Comparison of ENCODE assay signal across 1 cellular context in the genomic region with DNA sequence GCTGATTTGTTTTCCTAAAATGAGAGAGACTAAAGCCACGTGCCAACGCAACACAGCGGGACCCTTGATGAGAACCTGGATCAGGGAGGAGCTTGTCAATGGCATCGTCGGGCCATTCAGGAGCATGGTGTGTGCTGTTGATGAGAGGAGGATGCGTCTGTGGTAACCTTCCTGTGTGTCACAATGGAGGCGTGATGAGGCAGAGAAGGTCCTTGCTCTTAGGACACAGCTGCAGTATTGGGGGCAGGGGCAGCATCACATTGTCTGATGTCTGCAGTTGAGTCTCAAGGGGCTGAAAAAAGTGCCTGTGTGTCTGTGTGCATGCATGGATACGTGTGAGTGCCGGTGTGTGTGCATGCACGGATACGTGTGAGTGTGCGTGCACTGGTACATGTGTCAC.
TF ChIP-seq lines count a peak whose summit lies in the region.

No MANE protein-coding gene starts in this region.

TF ChIP-seq in WTC11, 78 proteins besides CTCF, POLR2A, EP300 and RAD21 (continued from another document):
- TF ChIP-seq, protein P1, sequence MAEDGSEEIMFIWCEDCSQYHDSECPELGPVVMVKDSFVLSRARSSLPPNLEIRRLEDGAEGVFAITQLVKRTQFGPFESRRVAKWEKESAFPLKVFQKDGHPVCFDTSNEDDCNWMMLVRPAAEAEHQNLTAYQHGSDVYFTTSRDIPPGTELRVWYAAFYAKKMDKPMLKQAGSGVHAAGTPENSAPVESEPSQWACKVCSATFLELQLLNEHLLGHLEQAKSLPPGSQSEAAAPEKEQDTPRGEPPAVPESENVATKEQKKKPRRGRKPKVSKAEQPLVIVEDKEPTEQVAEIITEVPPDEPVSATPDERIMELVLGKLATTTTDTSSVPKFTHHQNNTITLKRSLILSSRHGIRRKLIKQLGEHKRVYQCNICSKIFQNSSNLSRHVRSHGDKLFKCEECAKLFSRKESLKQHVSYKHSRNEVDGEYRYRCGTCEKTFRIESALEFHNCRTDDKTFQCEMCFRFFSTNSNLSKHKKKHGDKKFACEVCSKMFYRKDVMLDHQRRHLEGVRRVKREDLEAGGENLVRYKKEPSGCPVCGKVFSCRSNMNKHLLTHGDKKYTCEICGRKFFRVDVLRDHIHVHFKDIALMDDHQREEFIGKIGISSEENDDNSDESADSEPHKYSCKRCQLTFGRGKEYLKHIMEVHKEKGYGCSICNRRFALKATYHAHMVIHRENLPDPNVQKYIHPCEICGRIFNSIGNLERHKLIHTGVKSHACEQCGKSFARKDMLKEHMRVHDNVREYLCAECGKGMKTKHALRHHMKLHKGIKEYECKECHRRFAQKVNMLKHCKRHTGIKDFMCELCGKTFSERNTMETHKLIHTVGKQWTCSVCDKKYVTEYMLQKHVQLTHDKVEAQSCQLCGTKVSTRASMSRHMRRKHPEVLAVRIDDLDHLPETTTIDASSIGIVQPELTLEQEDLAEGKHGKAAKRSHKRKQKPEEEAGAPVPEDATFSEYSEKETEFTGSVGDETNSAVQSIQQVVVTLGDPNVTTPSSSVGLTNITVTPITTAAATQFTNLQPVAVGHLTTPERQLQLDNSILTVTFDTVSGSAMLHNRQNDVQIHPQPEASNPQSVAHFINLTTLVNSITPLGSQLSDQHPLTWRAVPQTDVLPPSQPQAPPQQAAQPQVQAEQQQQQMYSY (CRISPR knock-in tag; IDR thresholded peaks at IDR 0.05), result no peak
- TF ChIP-seq, protein P2, sequence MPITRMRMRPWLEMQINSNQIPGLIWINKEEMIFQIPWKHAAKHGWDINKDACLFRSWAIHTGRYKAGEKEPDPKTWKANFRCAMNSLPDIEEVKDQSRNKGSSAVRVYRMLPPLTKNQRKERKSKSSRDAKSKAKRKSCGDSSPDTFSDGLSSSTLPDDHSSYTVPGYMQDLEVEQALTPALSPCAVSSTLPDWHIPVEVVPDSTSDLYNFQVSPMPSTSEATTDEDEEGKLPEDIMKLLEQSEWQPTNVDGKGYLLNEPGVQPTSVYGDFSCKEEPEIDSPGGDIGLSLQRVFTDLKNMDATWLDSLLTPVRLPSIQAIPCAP (CRISPR knock-in tag; IDR thresholded peaks at IDR 0.05), result no peak
- no peak for TF ChIP-seq HMGA2 (CRISPR knock-in tag; IDR thresholded peaks at IDR 0.05)
TF ChIP-seq in WTC11: peak in this region for 0.
